Comparison of ENCODE assay signal across 1 cellular context in genomic region chr17:19991252-19991885, GRCh38.
A peak's percentile ranks its signal among the peaks of the same experiment; 100 is the strongest.
TF ChIP-seq lines count a peak whose summit lies in the region.

No MANE protein-coding gene starts in this region.

TF ChIP-seq in K562, 482 proteins besides CTCF, POLR2A, EP300 and RAD21:
- TF ChIP-seq NFIC (IDR thresholded peaks at IDR 0.05) (peak; percentile 25; the same call in 1 of the 2 replicates), EP400 (IDR thresholded peaks at IDR 0.05) (no peak), RNF219 (CRISPR knock-in tag; IDR thresholded peaks at IDR 0.05) (no peak), ETV5 (CRISPR knock-in tag; IDR thresholded peaks at IDR 0.05; ENCODE audit: low read depth) (no peak)
- TF ChIP-seq, protein P1, sequence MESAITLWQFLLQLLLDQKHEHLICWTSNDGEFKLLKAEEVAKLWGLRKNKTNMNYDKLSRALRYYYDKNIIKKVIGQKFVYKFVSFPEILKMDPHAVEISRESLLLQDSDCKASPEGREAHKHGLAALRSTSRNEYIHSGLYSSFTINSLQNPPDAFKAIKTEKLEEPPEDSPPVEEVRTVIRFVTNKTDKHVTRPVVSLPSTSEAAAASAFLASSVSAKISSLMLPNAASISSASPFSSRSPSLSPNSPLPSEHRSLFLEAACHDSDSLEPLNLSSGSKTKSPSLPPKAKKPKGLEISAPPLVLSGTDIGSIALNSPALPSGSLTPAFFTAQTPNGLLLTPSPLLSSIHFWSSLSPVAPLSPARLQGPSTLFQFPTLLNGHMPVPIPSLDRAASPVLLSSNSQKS (CRISPR knock-in tag; IDR thresholded peaks at IDR 0.05): no peak
